Comparison of ENCODE assay signal across 1 cellular context in genomic region chr1:30707412-30708360, GRCh38.
TF ChIP-seq lines count a peak whose summit lies in the region.

No MANE protein-coding gene starts in this region.

TF ChIP-seq in HEK293, 187 proteins besides CTCF, POLR2A, EP300 and RAD21 (continued from another document and continues in another):
- TF ChIP-seq SCRT2 (tag by site-specific recombination; IDR thresholded peaks at IDR 0.05), result peak; percentile 87
- TF ChIP-seq, protein P1, sequence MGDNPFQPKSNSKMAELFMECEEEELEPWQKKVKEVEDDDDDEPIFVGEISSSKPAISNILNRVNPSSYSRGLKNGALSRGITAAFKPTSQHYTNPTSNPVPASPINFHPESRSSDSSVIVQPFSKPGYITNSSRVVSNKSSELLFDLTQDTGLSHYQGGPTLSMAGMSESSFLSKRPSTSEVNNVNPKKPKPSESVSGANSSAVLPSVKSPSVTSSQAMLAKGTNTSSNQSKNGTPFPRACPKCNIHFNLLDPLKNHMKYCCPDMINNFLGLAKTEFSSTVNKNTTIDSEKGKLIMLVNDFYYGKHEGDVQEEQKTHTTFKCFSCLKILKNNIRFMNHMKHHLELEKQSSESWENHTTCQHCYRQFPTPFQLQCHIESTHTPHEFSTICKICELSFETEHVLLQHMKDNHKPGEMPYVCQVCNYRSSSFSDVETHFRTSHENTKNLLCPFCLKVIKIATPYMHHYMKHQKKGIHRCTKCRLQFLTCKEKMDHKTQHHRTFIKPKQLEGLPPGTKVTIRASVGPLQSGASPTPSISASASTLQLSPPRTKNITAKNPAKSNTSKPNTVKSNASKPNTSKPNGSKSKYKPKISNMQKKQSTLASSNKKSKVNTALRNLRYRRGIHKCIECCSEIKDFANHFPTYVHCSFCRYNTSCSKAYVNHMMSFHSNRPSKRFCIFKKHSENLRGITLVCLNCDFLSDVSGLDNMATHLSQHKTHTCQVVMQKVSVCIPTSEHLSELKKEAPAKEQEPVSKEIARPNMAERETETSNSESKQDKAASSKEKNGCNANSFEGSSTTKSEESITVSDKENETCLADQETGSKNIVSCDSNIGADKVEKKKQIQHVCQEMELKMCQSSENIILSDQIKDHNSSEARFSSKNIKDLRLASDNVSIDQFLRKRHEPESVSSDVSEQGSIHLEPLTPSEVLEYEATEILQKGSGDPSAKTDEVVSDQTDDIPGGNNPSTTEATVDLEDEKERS (tag by site-specific recombination; IDR thresholded peaks at IDR 0.05), result no peak
- no peak for TF ChIP-seq ZBTB6 (tag by site-specific recombination; IDR thresholded peaks at IDR 0.05)
- TF ChIP-seq ZNF280C (tag by site-specific recombination; IDR thresholded peaks at IDR 0.05), result no peak
- no peak for TF ChIP-seq PRDM4 (tag by site-specific recombination; IDR thresholded peaks at IDR 0.05)
- TF ChIP-seq ZSCAN16 (tag by site-specific recombination; IDR thresholded peaks at IDR 0.05), result peak; percentile 86; the same call in 1 of the 2 replicates
- TF ChIP-seq, protein P2, sequence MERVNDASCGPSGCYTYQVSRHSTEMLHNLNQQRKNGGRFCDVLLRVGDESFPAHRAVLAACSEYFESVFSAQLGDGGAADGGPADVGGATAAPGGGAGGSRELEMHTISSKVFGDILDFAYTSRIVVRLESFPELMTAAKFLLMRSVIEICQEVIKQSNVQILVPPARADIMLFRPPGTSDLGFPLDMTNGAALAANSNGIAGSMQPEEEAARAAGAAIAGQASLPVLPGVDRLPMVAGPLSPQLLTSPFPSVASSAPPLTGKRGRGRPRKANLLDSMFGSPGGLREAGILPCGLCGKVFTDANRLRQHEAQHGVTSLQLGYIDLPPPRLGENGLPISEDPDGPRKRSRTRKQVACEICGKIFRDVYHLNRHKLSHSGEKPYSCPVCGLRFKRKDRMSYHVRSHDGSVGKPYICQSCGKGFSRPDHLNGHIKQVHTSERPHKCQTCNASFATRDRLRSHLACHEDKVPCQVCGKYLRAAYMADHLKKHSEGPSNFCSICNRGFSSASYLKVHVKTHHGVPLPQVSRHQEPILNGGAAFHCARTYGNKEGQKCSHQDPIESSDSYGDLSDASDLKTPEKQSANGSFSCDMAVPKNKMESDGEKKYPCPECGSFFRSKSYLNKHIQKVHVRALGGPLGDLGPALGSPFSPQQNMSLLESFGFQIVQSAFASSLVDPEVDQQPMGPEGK (tag by site-specific recombination; IDR thresholded peaks at IDR 0.05), result peak; percentile 27; the same call in 1 of the 2 replicates
- TF ChIP-seq, protein P3, sequence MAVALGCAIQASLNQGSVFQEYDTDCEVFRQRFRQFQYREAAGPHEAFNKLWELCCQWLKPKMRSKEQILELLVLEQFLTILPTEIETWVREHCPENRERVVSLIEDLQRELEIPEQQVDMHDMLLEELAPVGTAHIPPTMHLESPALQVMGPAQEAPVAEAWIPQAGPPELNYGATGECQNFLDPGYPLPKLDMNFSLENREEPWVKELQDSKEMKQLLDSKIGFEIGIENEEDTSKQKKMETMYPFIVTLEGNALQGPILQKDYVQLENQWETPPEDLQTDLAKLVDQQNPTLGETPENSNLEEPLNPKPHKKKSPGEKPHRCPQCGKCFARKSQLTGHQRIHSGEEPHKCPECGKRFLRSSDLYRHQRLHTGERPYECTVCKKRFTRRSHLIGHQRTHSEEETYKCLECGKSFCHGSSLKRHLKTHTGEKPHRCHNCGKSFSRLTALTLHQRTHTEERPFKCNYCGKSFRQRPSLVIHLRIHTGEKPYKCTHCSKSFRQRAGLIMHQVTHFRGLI (tag by site-specific recombination; IDR thresholded peaks at IDR 0.05), result peak; percentile 75
- no peak for TF ChIP-seq ZNF24 (tag by site-specific recombination; IDR thresholded peaks at IDR 0.05)
- no peak for TF ChIP-seq HOXA7 (CRISPR knock-in tag; IDR thresholded peaks at IDR 0.05; ENCODE audit: borderline replicate concordance)
- no peak for TF ChIP-seq RBAK (tag by site-specific recombination; IDR thresholded peaks at IDR 0.05)
- TF ChIP-seq, protein P4, sequence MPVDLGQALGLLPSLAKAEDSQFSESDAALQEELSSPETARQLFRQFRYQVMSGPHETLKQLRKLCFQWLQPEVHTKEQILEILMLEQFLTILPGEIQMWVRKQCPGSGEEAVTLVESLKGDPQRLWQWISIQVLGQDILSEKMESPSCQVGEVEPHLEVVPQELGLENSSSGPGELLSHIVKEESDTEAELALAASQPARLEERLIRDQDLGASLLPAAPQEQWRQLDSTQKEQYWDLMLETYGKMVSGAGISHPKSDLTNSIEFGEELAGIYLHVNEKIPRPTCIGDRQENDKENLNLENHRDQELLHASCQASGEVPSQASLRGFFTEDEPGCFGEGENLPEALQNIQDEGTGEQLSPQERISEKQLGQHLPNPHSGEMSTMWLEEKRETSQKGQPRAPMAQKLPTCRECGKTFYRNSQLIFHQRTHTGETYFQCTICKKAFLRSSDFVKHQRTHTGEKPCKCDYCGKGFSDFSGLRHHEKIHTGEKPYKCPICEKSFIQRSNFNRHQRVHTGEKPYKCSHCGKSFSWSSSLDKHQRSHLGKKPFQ (tag by site-specific recombination; IDR thresholded peaks at IDR 0.05), result peak; percentile 31; the same call in 1 of the 2 replicates
- TF ChIP-seq ZNF514 (tag by site-specific recombination; IDR thresholded peaks at IDR 0.05), result no peak
- TF ChIP-seq ZNF155 (tag by site-specific recombination; IDR thresholded peaks at IDR 0.05), result no peak
- no peak for TF ChIP-seq ZNF366 (tag by site-specific recombination; conservative IDR thresholded peaks at IDR 0.05)
- TF ChIP-seq ZNF561 (tag by site-specific recombination; IDR thresholded peaks at IDR 0.05; ENCODE audit: borderline replicate concordance), result no peak; the same call in 1 of the 2 replicates
- no peak for TF ChIP-seq KLF10 (tag by site-specific recombination; IDR thresholded peaks at IDR 0.05)
- TF ChIP-seq, protein P5, sequence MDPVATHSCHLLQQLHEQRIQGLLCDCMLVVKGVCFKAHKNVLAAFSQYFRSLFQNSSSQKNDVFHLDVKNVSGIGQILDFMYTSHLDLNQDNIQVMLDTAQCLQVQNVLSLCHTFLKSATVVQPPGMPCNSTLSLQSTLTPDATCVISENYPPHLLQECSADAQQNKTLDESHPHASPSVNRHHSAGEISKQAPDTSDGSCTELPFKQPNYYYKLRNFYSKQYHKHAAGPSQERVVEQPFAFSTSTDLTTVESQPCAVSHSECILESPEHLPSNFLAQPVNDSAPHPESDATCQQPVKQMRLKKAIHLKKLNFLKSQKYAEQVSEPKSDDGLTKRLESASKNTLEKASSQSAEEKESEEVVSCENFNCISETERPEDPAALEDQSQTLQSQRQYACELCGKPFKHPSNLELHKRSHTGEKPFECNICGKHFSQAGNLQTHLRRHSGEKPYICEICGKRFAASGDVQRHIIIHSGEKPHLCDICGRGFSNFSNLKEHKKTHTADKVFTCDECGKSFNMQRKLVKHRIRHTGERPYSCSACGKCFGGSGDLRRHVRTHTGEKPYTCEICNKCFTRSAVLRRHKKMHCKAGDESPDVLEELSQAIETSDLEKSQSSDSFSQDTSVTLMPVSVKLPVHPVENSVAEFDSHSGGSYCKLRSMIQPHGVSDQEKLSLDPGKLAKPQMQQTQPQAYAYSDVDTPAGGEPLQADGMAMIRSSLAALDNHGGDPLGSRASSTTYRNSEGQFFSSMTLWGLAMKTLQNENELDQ (tag by site-specific recombination; IDR thresholded peaks at IDR 0.05; ENCODE audit: low read depth), result no peak
- 0 out of 2 replicates have a peak, but pooled peaks have one; percentile 6 for TF ChIP-seq SP2 (tag by site-specific recombination; IDR thresholded peaks at IDR 0.05)
- no peak for TF ChIP-seq REST (tag by site-specific recombination; IDR thresholded peaks at IDR 0.05)
- TF ChIP-seq, protein P6, sequence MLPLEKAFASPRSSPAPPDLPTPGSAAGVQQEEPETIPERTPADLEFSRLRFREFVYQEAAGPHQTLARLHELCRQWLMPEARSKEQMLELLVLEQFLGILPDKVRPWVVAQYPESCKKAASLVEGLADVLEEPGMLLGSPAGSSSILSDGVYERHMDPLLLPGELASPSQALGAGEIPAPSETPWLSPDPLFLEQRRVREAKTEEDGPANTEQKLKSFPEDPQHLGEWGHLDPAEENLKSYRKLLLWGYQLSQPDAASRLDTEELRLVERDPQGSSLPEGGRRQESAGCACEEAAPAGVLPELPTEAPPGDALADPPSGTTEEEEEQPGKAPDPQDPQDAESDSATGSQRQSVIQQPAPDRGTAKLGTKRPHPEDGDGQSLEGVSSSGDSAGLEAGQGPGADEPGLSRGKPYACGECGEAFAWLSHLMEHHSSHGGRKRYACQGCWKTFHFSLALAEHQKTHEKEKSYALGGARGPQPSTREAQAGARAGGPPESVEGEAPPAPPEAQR (tag by site-specific recombination; IDR thresholded peaks at IDR 0.05), result no peak
- 0 out of 2 replicates have a peak, but pooled peaks have one; percentile 18 for TF ChIP-seq ZNF324 (tag by site-specific recombination; IDR thresholded peaks at IDR 0.05)
- TF ChIP-seq ZXDB (tag by site-specific recombination; IDR thresholded peaks at IDR 0.05), result 0 out of 2 replicates have a peak, but pooled peaks have one; percentile 23
- no peak for TF ChIP-seq ZNF623 (tag by site-specific recombination; IDR thresholded peaks at IDR 0.05)
- no peak for TF ChIP-seq KLF7 (tag by site-specific recombination; IDR thresholded peaks at IDR 0.05; ENCODE audit: borderline replicate concordance)
- TF ChIP-seq ZNF791 (tag by site-specific recombination; IDR thresholded peaks at IDR 0.05), result no peak
- no peak for TF ChIP-seq ZNF560 (tag by site-specific recombination; IDR thresholded peaks at IDR 0.05; ENCODE audit: borderline replicate concordance)
- TF ChIP-seq ZBTB20 (tag by site-specific recombination; IDR thresholded peaks at IDR 0.05), result no peak
- TF ChIP-seq ZSCAN23 (tag by site-specific recombination; IDR thresholded peaks at IDR 0.05), result no peak
- no peak for TF ChIP-seq ZNF521 (tag by site-specific recombination; IDR thresholded peaks at IDR 0.05)
- TF ChIP-seq ZNF677 (tag by site-specific recombination; IDR thresholded peaks at IDR 0.05), result no peak
- TF ChIP-seq TCF7L2 (IDR thresholded peaks at IDR 0.05; ENCODE audit: borderline replicate concordance, low read depth, low read length), result no peak
- no peak for TF ChIP-seq ZNF350 (tag by site-specific recombination; IDR thresholded peaks at IDR 0.05)
- peak; percentile 70 for TF ChIP-seq WT1 (tag by site-specific recombination; IDR thresholded peaks at IDR 0.05)
